Comparison of ENCODE assay signal across 10 cellular contexts in the genomic region with DNA sequence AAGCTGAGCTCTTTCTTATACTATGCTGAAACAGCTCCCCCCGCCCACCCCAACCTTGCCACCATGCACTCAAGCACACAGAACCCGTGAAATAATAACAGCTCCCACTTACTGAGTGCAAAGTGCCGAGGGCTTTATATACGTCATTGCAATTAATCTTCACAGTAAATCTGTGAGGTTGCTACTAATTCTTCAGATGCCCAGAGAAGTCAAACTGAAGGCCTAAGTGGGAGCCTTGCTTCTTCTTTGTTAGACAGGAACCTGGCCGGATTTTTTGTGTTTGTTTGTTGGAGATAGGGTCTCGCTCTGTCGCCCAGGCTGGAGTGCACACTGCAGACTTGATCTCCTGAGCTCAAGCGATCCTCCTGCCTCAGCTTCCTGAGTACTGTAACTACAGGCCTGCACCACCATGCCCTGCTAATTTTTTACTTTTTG. TPM values are rescaled to one million over a fixed set of nuclear protein-coding genes. Genes with fewer than 3 reads are reported as not detected.
DNase-seq lines count a peak whose midpoint lies in the region; ATAC-seq and TF ChIP-seq lines count a peak whose summit lies in the region.
"Had no signal": no experiment of that assay in that cellular context is flagged by ENCODE, and none has a peak within 500 bp of the region (broad histone marks: within the 10 kb centered on the region; RNA-seq: fewer than 3 reads in every experiment).

No MANE protein-coding gene starts in this region.

- peaks cover 3% of the 10 kb centered on the region for H3K36me3 Mint-ChIP-seq in activated naive CD4-positive, alpha-beta T cell treated with anti-CD3 and anti-CD28 coated beads, Interleukin-2, amount 50 U/mL, for 24 hours
- H3K36me3 Mint-ChIP-seq in natural killer cell: no peaks in the 10 kb centered on the region

- no peaks in the 10 kb centered on the region for H3K9me3 ChIP-seq in esophagus muscularis mucosa

- H3K27ac Mint-ChIP-seq in activated naive CD4-positive, alpha-beta T cell treated with anti-CD3 and anti-CD28 coated beads, Interleukin-2, amount 50 U/mL, for 24 hours: peak overlapping the region; percentile 97
- H3K27ac Mint-ChIP-seq in natural killer cell: peak overlapping the region; percentile 86 to 87

- no peak for TF ChIP-seq POLR2A in esophagus muscularis mucosa (IDR thresholded peaks at IDR 0.05; ENCODE audit: low read depth)

- intact Hi-C loops in natural killer cell (cut with micrococcal nuclease) (loop anchor here (1.0 to 2.0 kb wide), 2 partner anchors 17 to 190 kb away; a partner anchor contains a TSS), esophagus muscularis mucosa (cut with DNase I) (no loop called here), Right ventricle myocardium inferior (cut with DNase I) (no loop called here)

- no peak overlapping the region for H3K4me3 ChIP-seq in esophagus muscularis mucosa

- H3K4me1 ChIP-seq in esophagus muscularis mucosa: peaks cover 0 to 7% (median 0%) of the 10 kb centered on the region in 4 donors

- peaks cover 72% of the 10 kb centered on the region for H3K4me1 Mint-ChIP-seq in activated naive CD4-positive, alpha-beta T cell treated with anti-CD3 and anti-CD28 coated beads, Interleukin-2, amount 50 U/mL, for 24 hours
- H3K4me1 Mint-ChIP-seq in natural killer cell: peaks cover 47 to 52% of the 10 kb centered on the region in 2 donors

- no peaks in the 10 kb centered on the region for H3K36me3 ChIP-seq in esophagus muscularis mucosa

- peak; percentile 29 for DNase-seq in stimulated activated CD4-positive, alpha-beta T cell treated with anti-CD3 and anti-CD28 coated beads, Interleukin-12 subunit alpha, Interleukin-12 subunit beta, amount 100 ng/mL, for 4 hours
- DNase-seq in stimulated activated CD4-positive, alpha-beta T cell treated with anti-CD3 and anti-CD28 coated beads, Interleukin-2, amount 100 ng/mL, for 48 hours: no peak
- DNase-seq in natural killer cell (peak; percentile 58), epidermal melanocyte (ENCODE audit: insufficient read length, low spot score) (no peak), esophagus muscularis mucosa (ENCODE audit: extremely low spot score) (no peak), Right ventricle myocardium inferior (ENCODE audit: missing footprints) (no peak)
- DNase-seq: left cardiac atrium had no signal

- H3K9me3 Mint-ChIP-seq in activated naive CD4-positive, alpha-beta T cell treated with anti-CD3 and anti-CD28 coated beads, Interleukin-2, amount 50 U/mL, for 24 hours: no peaks in the 10 kb centered on the region
- H3K9me3 Mint-ChIP-seq in natural killer cell: no peaks in the 10 kb centered on the region

- H3K27me3 Mint-ChIP-seq in activated naive CD4-positive, alpha-beta T cell treated with anti-CD3 and anti-CD28 coated beads, Interleukin-2, amount 50 U/mL, for 24 hours: no peaks in the 10 kb centered on the region
- H3K27me3 Mint-ChIP-seq in natural killer cell (ENCODE audit: low read depth in 2 of 2): no peaks in the 10 kb centered on the region

- no peak overlapping the region for H3K27ac ChIP-seq in esophagus muscularis mucosa (replicated peaks in 1 of 4)

- TF ChIP-seq CTCF in natural killer cell (IDR thresholded peaks at IDR 0.05) (no peak), esophagus muscularis mucosa (IDR thresholded peaks at IDR 0.05) (no peak)

- TF ChIP-seq EP300 in esophagus muscularis mucosa (IDR thresholded peaks at IDR 0.05): no peak

- H3K27me3 ChIP-seq in esophagus muscularis mucosa: no peaks in the 10 kb centered on the region

- 84% methylated on average over 8 of the region's 8 CpGs for WGBS in esophagus muscularis mucosa

- peak overlapping the region; percentile 11 for H3K4me3 Mint-ChIP-seq in activated naive CD4-positive, alpha-beta T cell treated with anti-CD3 and anti-CD28 coated beads, Interleukin-2, amount 50 U/mL, for 24 hours
- peak overlapping the region; percentile 7 for H3K4me3 Mint-ChIP-seq in natural killer cell

- ATAC-seq in natural killer cell (peak; percentile 58 to 86 (median 73)), Right ventricle myocardium inferior (no peak), HG03139 (IDR thresholded peaks at IDR 0.05; ENCODE audit: unreplicated experiment) (no peak)
- ATAC-seq: HCT116 had no signal

RNA-seq across cellular contexts. Expression of a gene that starts 34.0 kb away (rescaled TPM):
- total RNA-seq in natural killer cell: 10 to 100 TPM; 19.4 to 23.9 (median 21.8) TPM
- total RNA-seq in esophagus muscularis mucosa: 1 to 10 TPM; 3.1 to 5.4 (median 4.8) TPM
- total RNA-seq in Right ventricle myocardium inferior: 3.2 TPM

Comparison
In these comparisons a context has a peak if more than half of its experiments do, and no peak if none do; other contexts are left out.
1. DNase-seq: peak in stimulated activated CD4-positive, alpha-beta T cell treated with anti-CD3 and anti-CD28 coated beads, Interleukin-12 subunit alpha, Interleukin-12 subunit beta, amount 100 ng/mL, for 4 hours (single experiment) and natural killer cell (single experiment); none in stimulated activated CD4-positive, alpha-beta T cell treated with anti-CD3 and anti-CD28 coated beads, Interleukin-2, amount 100 ng/mL, for 48 hours (0 of 2), epidermal melanocyte (single experiment), esophagus muscularis mucosa (single experiment) and Right ventricle myocardium inferior (single experiment).
2. ATAC-seq: peak in natural killer cell (3 of 3); none in Right ventricle myocardium inferior (single experiment) and HG03139 (single experiment).